In genomic region chr11:57001674-57002401, GRCh38 we compare ENCODE assay signal across 14 cellular contexts. TPM values are rescaled to one million over a fixed set of nuclear protein-coding genes. Genes with fewer than 3 reads are reported as not detected.
A peak's percentile ranks its signal among the peaks of the same experiment; 100 is the strongest.
DNase-seq lines count a peak whose midpoint lies in the region; ATAC-seq, FAIRE-seq and TF ChIP-seq lines count a peak whose summit lies in the region.
"Had no signal": no experiment of that assay in that cellular context is flagged by ENCODE, and none has a peak within 500 bp of the region (broad histone marks: within the 10 kb centered on the region; RNA-seq: fewer than 3 reads in every experiment).

No MANE protein-coding gene starts in this region.

- intact Hi-C loops in endothelial cell of umbilical vein (cut with micrococcal nuclease), result loop anchor here (1.0 to 10.0 kb wide), 4 partner anchors 114 to 276 kb away; no protein-coding TSS in a partner anchor

- H3K9me1 ChIP-seq in endothelial cell of umbilical vein (replicated peaks; ENCODE audit: control insufficient read depth, extremely low read depth, insufficient read depth, low read length), result no peaks in the 10 kb centered on the region

- no peaks in the 10 kb centered on the region for H3K36me3 ChIP-seq in OCI-LY1 (ENCODE audit: insufficient read depth, low read length)
- no peaks in the 10 kb centered on the region for H3K36me3 ChIP-seq in endothelial cell of umbilical vein (ENCODE audit: control insufficient read depth in 2 of 2, extremely low read depth in 1 of 2, insufficient read depth in 2 of 2, low read length in 2 of 2)
- no peaks in the 10 kb centered on the region for H3K36me3 ChIP-seq in rectal smooth muscle tissue (ENCODE audit: control insufficient read depth, insufficient read depth, low read length)
- H3K36me3 ChIP-seq: thoracic aorta had no signal

- H3K4me3 ChIP-seq in OCI-LY1 (ENCODE audit: low read depth, low read length, poor library complexity, severe bottlenecking) (no peak overlapping the region), endothelial cell of umbilical vein (replicated peaks in 1 of 3; ENCODE audit: insufficient read depth in 1 of 3, low read depth in 1 of 3, low read length in 3 of 3) (no peak overlapping the region), rectal smooth muscle tissue (ENCODE audit: low read length) (peak overlapping the region; percentile 8)
- H3K4me3 ChIP-seq: thoracic aorta had no signal

- peak; percentile 41 for TF ChIP-seq CTCF in OCI-LY1 (IDR thresholded peaks at IDR 0.05; ENCODE audit: low read length)
- peak; percentile 17 to 45 for TF ChIP-seq CTCF in endothelial cell of umbilical vein (IDR thresholded peaks at IDR 0.05; ENCODE audit: extremely low read depth in 1 of 2, insufficient read depth in 1 of 2, low read depth in 1 of 2, low read length in 2 of 2)

- no peak overlapping the region for H3K27ac ChIP-seq in OCI-LY1 (ENCODE audit: low read depth, low read length, poor library complexity, severe bottlenecking)
- H3K27ac ChIP-seq in endothelial cell of umbilical vein (ENCODE audit: insufficient read depth, low read depth, low read length), result no peak overlapping the region
- H3K27ac ChIP-seq in rectal smooth muscle tissue (ENCODE audit: low read depth, low read length), result no peak overlapping the region
- H3K27ac ChIP-seq: thoracic aorta had no signal

- no peaks in the 10 kb centered on the region for H3K9me2 ChIP-seq in OCI-LY1 (ENCODE audit: low read depth, low read length)

- FAIRE-seq in endothelial cell of umbilical vein (lab: Jason Lieb, UNC), result no peak
- FAIRE-seq: islet of Langerhans had no signal

- no peaks in the 10 kb centered on the region for H4K20me1 ChIP-seq in OCI-LY1 (ENCODE audit: insufficient read depth, low read length)
- H4K20me1 ChIP-seq in endothelial cell of umbilical vein (replicated peaks; ENCODE audit: control insufficient read depth, extremely low read depth, insufficient read depth, low read length), result no peaks in the 10 kb centered on the region

- ATAC-seq in HG02981 (IDR thresholded peaks at IDR 0.05; ENCODE audit: unreplicated experiment), result no peak

- dilution Hi-C loops in endothelial cell of umbilical vein (cut with MboI; ENCODE audit: extremely low pct_ligation_motif_present, low sequenced_read_pairs), result no loop called here

- H3K9ac ChIP-seq in OCI-LY1 (ENCODE audit: low read length) (no peak overlapping the region), endothelial cell of umbilical vein (replicated peaks; ENCODE audit: extremely low read depth, insufficient read depth, low read length) (no peak overlapping the region), rectal smooth muscle tissue (ENCODE audit: low read length) (no peak overlapping the region)

- DNase-seq in NCI-H748 treated with DMSO at 0.1 percent for 48 hours (lab: John Stamatoyannopoulos, UW) (peak; percentile 7), NCI-H748 (lab: John Stamatoyannopoulos, UW; ENCODE audit: unreplicated experiment) (no peak), endothelial cell of umbilical vein (ENCODE audit: low read depth, low spot score) (peak; percentile 2), NCI-H1694 treated with DMSO at 0.1 percent for 48 hours (lab: John Stamatoyannopoulos, UW) (no peak)
- no peak for DNase-seq in NK-92 treated with Interleukin-12 subunit alpha and Interleukin-12 subunit beta, amount 100 ng/mL, for 24 hours (lab: John Stamatoyannopoulos, UW)
- DNase-seq: ACHN; activated CD4-positive, alpha-beta T cell treated with anti-CD3 and anti-CD28 coated beads, Interleukin-2, amount 50 U/mL, for 1 hour; activated naive CD4-positive, alpha-beta T cell treated with anti-CD3 and anti-CD28 coated beads, Interleukin-2, amount 10 ng/mL, durations not matched to agents 7 days and 5 days; NCI-H2107 had no signal

- CTCF ChIA-PET in endothelial cell of umbilical vein (lab: Charles Lee), result interaction anchor here (0.7 to 1.4 kb wide), 3 partner anchors 194 to 248 kb away, joined by 3 to 16 read pairs (median 16); no protein-coding TSS in a partner anchor

- H2AFZ ChIP-seq in OCI-LY1 (ENCODE audit: low read length) (no peak overlapping the region), endothelial cell of umbilical vein (ENCODE audit: low read depth, low read length) (no peak overlapping the region)

- no peak for TF ChIP-seq POLR2A in endothelial cell of umbilical vein (IDR thresholded peaks at IDR 0.05; ENCODE audit: low read depth, low read length)

- H3K4me2 ChIP-seq in OCI-LY1 (ENCODE audit: low read length), result no peak overlapping the region
- no peak overlapping the region for H3K4me2 ChIP-seq in endothelial cell of umbilical vein (ENCODE audit: insufficient read depth, low read length)

- H3K9me3 ChIP-seq in OCI-LY1 (ENCODE audit: low read length), result peaks cover 4% of the 10 kb centered on the region; the same call in 1 of the 2 replicates
- no peaks in the 10 kb centered on the region for H3K9me3 ChIP-seq in endothelial cell of umbilical vein (replicated peaks; ENCODE audit: control insufficient read depth, insufficient read depth, low read length)

- H3K27me3 ChIP-seq in OCI-LY1 (ENCODE audit: insufficient read depth, low read length) (no peaks in the 10 kb centered on the region), endothelial cell of umbilical vein (ENCODE audit: control insufficient read depth in 2 of 2, insufficient read depth in 2 of 2, low read length in 2 of 2) (no peaks in the 10 kb centered on the region), rectal smooth muscle tissue (ENCODE audit: control insufficient read depth, insufficient read depth, low read length) (no peaks in the 10 kb centered on the region)

- H3K4me1 ChIP-seq in OCI-LY1 (ENCODE audit: insufficient read depth, low read length, severe bottlenecking) (no peaks in the 10 kb centered on the region), endothelial cell of umbilical vein (ENCODE audit: control insufficient read depth, extremely low read depth, insufficient read depth, low read length) (no peaks in the 10 kb centered on the region), rectal smooth muscle tissue (ENCODE audit: control insufficient read depth, insufficient read depth, low read length) (no peaks in the 10 kb centered on the region)

- BruUV-seq in endothelial cell of umbilical vein (replicated peaks; lab: Mats Ljungman, UMichigan), result no TSS peak

- no peaks in the 10 kb centered on the region for H3F3A ChIP-seq in OCI-LY1 (ENCODE audit: insufficient read depth, low read length)

- POLR2A ChIA-PET in endothelial cell of umbilical vein (lab: Charles Lee), result no interaction called here

- H3K79me2 ChIP-seq in OCI-LY1 (ENCODE audit: insufficient read depth, low read length) (no peaks in the 10 kb centered on the region), endothelial cell of umbilical vein (ENCODE audit: control insufficient read depth, insufficient read depth, low read length) (no peaks in the 10 kb centered on the region)

TF ChIP-seq in endothelial cell of umbilical vein, 7 proteins besides CTCF, POLR2A, EP300 and RAD21:
- no peak for TF ChIP-seq MYC (IDR thresholded peaks at IDR 0.05; ENCODE audit: low read depth, low read length)
- TF ChIP-seq POLR2AphosphoS5 (IDR thresholded peaks at IDR 0.05; ENCODE audit: insufficient read depth, low read depth, low read length), result no peak
- no peak for TF ChIP-seq FOS (IDR thresholded peaks at IDR 0.05; ENCODE audit: borderline replicate concordance, insufficient read depth, low read length)
- no peak for TF ChIP-seq JUN (IDR thresholded peaks at IDR 0.05; ENCODE audit: borderline replicate concordance, insufficient read depth, insufficient read length, low read depth)
- TF ChIP-seq EZH2 (IDR thresholded peaks at IDR 0.05; ENCODE audit: borderline replicate concordance, low read depth, low read length, severe bottlenecking), result no peak
- TF ChIP-seq GATA2 (IDR thresholded peaks at IDR 0.05; ENCODE audit: insufficient read depth, insufficient read length, low read depth, low read length), result no peak
- no peak for TF ChIP-seq MAX (IDR thresholded peaks at IDR 0.05; ENCODE audit: insufficient read depth, insufficient read length)
TF ChIP-seq in endothelial cell of umbilical vein: peak in this region for 0.

RNA-seq across cellular contexts. Expression of gene OR5AK2, which starts 13.1 kb away (rescaled TPM):
- total RNA-seq in endothelial cell of umbilical vein, result not detected in 2 replicates
- not detected in 2 replicates for polyA plus RNA-seq in endothelial cell of umbilical vein
- not detected in 2 replicates for polyA plus RNA-seq in endothelial cell of umbilical vein (2011; cell fraction: cytosol; rRNA removed)
- not detected in 2 replicates for polyA plus RNA-seq in endothelial cell of umbilical vein (2011; cell fraction: nucleus; rRNA removed)
- not detected in 2 replicates for polyA plus RNA-seq in endothelial cell of umbilical vein (2012)
- polyA minus RNA-seq in endothelial cell of umbilical vein, result not detected in 2 replicates
- polyA minus RNA-seq in endothelial cell of umbilical vein (2011; cell fraction: cytosol; rRNA and poly(A)+ RNA removed), result not detected
- polyA minus RNA-seq in endothelial cell of umbilical vein (2011; cell fraction: nucleus; rRNA and poly(A)+ RNA removed), result not detected in 2 replicates
- total RNA-seq: thoracic aorta had no signal

Comparison
In these comparisons a context has a peak if more than half of its experiments do, and no peak if none do; other contexts are left out.
1. DNase-seq: peak in NCI-H748 treated with DMSO at 0.1 percent for 48 hours (single experiment) and endothelial cell of umbilical vein (single experiment); none in NCI-H748 (single experiment), NK-92 treated with Interleukin-12 subunit alpha and Interleukin-12 subunit beta, amount 100 ng/mL, for 24 hours (single experiment) and NCI-H1694 treated with DMSO at 0.1 percent for 48 hours (single experiment).